Comparison of ENCODE assay signal across 13 cellular contexts in genomic region chr6:130115036-130115435, GRCh38.
DNase-seq lines count a peak whose midpoint lies in the region; ATAC-seq, FAIRE-seq and TF ChIP-seq lines count a peak whose summit lies in the region.
"Had no signal": no experiment of that assay in that cellular context is flagged by ENCODE, and none has a peak within 500 bp of the region (broad histone marks: within the 10 kb centered on the region; RNA-seq: fewer than 3 reads in every experiment).

No MANE protein-coding gene starts in this region.

- H3K27ac ChIP-seq in BLaER1 treated with 17β-estradiol and CSF1 and Interleukin-3, amounts not matched to agents 10 nM and 100 nM: no peak overlapping the region
- H3K27ac ChIP-seq in Karpas-422 (ENCODE audit: low read length) (peak overlapping the region; percentile 93), mesenchymal stem cell (ENCODE audit: low read length, poor library complexity, severe bottlenecking) (no peak overlapping the region), small intestine (ENCODE audit: low read depth in 1 of 2, low read length in 1 of 2) (no peak overlapping the region), thyroid gland (no peak overlapping the region)
- H3K27ac ChIP-seq: neural progenitor cell, VCaP had no signal

- H3K9ac ChIP-seq in BLaER1 treated with 17β-estradiol and CSF1 and Interleukin-3, amounts not matched to agents 10 nM and 100 nM: no peak overlapping the region
- peak overlapping the region; percentile 43 for H3K9ac ChIP-seq in Karpas-422 (ENCODE audit: low read length)
- H3K9ac ChIP-seq in mesenchymal stem cell (ENCODE audit: low read length): no peak overlapping the region
- H3K9ac ChIP-seq: neural progenitor cell had no signal

- peaks cover 15 to 33% (median 28%) of the 10 kb centered on the region in 11 experiments for H3K36me3 ChIP-seq in BLaER1 treated with 17β-estradiol and CSF1 and Interleukin-3, amounts not matched to agents 10 nM and 100 nM
- H3K36me3 ChIP-seq in Karpas-422 (ENCODE audit: insufficient read depth, low read length) (no peaks in the 10 kb centered on the region), mesenchymal stem cell (ENCODE audit: control insufficient read depth in 1 of 2, insufficient read depth in 2 of 2, low read depth in 1 of 2, low read length in 2 of 2) (peaks cover 0 to 8% of the 10 kb centered on the region in 2 experiments), small intestine (ENCODE audit: control insufficient read depth in 2 of 2, insufficient read depth in 2 of 2, low read length in 2 of 2) (peaks cover 0 to 2% of the 10 kb centered on the region in 2 donors), thyroid gland (no peaks in the 10 kb centered on the region)
- H3K36me3 ChIP-seq: neural progenitor cell had no signal

- no peak overlapping the region for H4K91ac ChIP-seq in mesenchymal stem cell (ENCODE audit: low read length)

- peak; percentile 89 for ATAC-seq in GM19328 (IDR thresholded peaks at IDR 0.05; ENCODE audit: unreplicated experiment)
- ATAC-seq in HG02870 (IDR thresholded peaks at IDR 0.05; ENCODE audit: unreplicated experiment): peak; percentile 88

- no peak overlapping the region for H3K4me3 ChIP-seq in BLaER1 treated with 17β-estradiol and CSF1 and Interleukin-3, amounts not matched to agents 10 nM and 100 nM
- H3K4me3 ChIP-seq in Karpas-422 (ENCODE audit: low read length) (peak overlapping the region; percentile 27), mesenchymal stem cell (ENCODE audit: insufficient read depth in 1 of 2, low read depth in 1 of 2, low read length in 2 of 2) (no peak overlapping the region), small intestine (ENCODE audit: low read depth in 1 of 2, low read length in 2 of 2) (no peak overlapping the region), thyroid gland (replicated peaks in 1 of 3) (no peak overlapping the region)
- H3K4me3 ChIP-seq: neural progenitor cell had no signal

- H3K23ac ChIP-seq in mesenchymal stem cell (ENCODE audit: low read length in 2 of 2): no peak overlapping the region

- H3K18ac ChIP-seq in mesenchymal stem cell (ENCODE audit: low read depth in 1 of 2, low read length in 2 of 2): no peak overlapping the region

- DNase-seq in Karpas-422 (peak; percentile 95), DMS 273 treated with DMSO at 0.1 percent for 48 hours (lab: John Stamatoyannopoulos, UW) (no peak), mesenchymal stem cell (no peak), small intestine (no peak), thyroid gland (no peak)
- DNase-seq: ACHN; effector memory CD4-positive, alpha-beta T cell; NCI-H526 treated with DMSO at 0.1 percent for 48 hours had no signal

- H3K4me1 ChIP-seq in BLaER1 treated with 17β-estradiol and CSF1 and Interleukin-3, amounts not matched to agents 10 nM and 100 nM: peaks cover 8 to 47% (median 22%) of the 10 kb centered on the region in 10 experiments
- H3K4me1 ChIP-seq in Karpas-422 (ENCODE audit: low read length) (peaks cover 70% of the 10 kb centered on the region), mesenchymal stem cell (ENCODE audit: control insufficient read depth, insufficient read depth, low read depth, low read length) (peaks cover 6% of the 10 kb centered on the region), small intestine (ENCODE audit: control insufficient read depth in 2 of 2, insufficient read depth in 1 of 2, low read depth in 1 of 2, low read length in 1 of 2) (no peaks in the 10 kb centered on the region), thyroid gland (no peaks in the 10 kb centered on the region)
- H3K4me1 ChIP-seq: neural progenitor cell had no signal

- no peak for TF ChIP-seq CTCF in thyroid gland (IDR thresholded peaks at IDR 0.05)

- no peaks in the 10 kb centered on the region for H3K9me2 ChIP-seq in Karpas-422 (replicated peaks; ENCODE audit: insufficient read depth, low read length)

- no peak overlapping the region for H2BK5ac ChIP-seq in mesenchymal stem cell (ENCODE audit: low read depth, low read length, poor library complexity, severe bottlenecking)

- no peak overlapping the region for H4K8ac ChIP-seq in mesenchymal stem cell (ENCODE audit: low read length)

- no peak for TF ChIP-seq POLR2A in thyroid gland (IDR thresholded peaks at IDR 0.05)

- H2AFZ ChIP-seq in Karpas-422 (ENCODE audit: low read length): peak overlapping the region; percentile 90
- H2AFZ ChIP-seq in mesenchymal stem cell (ENCODE audit: low read depth, low read length): no peak overlapping the region
- H2AFZ ChIP-seq: neural progenitor cell had no signal

- no peak overlapping the region for H2BK15ac ChIP-seq in mesenchymal stem cell (ENCODE audit: low read depth, poor library complexity, severe bottlenecking)

- no peak overlapping the region for H3K14ac ChIP-seq in mesenchymal stem cell (ENCODE audit: low read length in 2 of 2)

- H3K9me3 ChIP-seq in BLaER1 treated with 17β-estradiol and CSF1 and Interleukin-3, amounts not matched to agents 10 nM and 100 nM (replicated peaks in 1 of 11): peaks cover 0 to 6% (median 2%) of the 10 kb centered on the region in 11 experiments; a peak in 16 of 22 replicates
- no peaks in the 10 kb centered on the region for H3K9me3 ChIP-seq in Karpas-422 (ENCODE audit: low read length)
- no peaks in the 10 kb centered on the region for H3K9me3 ChIP-seq in mesenchymal stem cell (ENCODE audit: control insufficient read depth, low read length)
- no peaks in the 10 kb centered on the region for H3K9me3 ChIP-seq in small intestine (ENCODE audit: control insufficient read depth, low read depth)
- H3K9me3 ChIP-seq in thyroid gland: no peaks in the 10 kb centered on the region

- intact Hi-C loops in thyroid gland (cut with DNase I): no loop called here

- no peaks in the 10 kb centered on the region for H3K27me3 ChIP-seq in BLaER1 treated with 17β-estradiol and CSF1 and Interleukin-3, amounts not matched to agents 10 nM and 100 nM
- H3K27me3 ChIP-seq in Karpas-422 (ENCODE audit: low read length): no peaks in the 10 kb centered on the region
- no peaks in the 10 kb centered on the region for H3K27me3 ChIP-seq in mesenchymal stem cell (ENCODE audit: control insufficient read depth in 1 of 2, insufficient read depth in 1 of 2, low read length in 2 of 2)
- no peaks in the 10 kb centered on the region for H3K27me3 ChIP-seq in small intestine (ENCODE audit: control insufficient read depth in 2 of 2, insufficient read depth in 2 of 2, low read length in 2 of 2)
- H3K27me3 ChIP-seq in thyroid gland: no peaks in the 10 kb centered on the region
- H3K27me3 ChIP-seq: neural progenitor cell had no signal

- H2BK120ac ChIP-seq in mesenchymal stem cell (ENCODE audit: low read depth, low read length): no peak overlapping the region

- peaks cover 9% of the 10 kb centered on the region for H3K79me1 ChIP-seq in mesenchymal stem cell (replicated peaks; ENCODE audit: low read length, poor library complexity, severe bottlenecking)

- H3K79me2 ChIP-seq in Karpas-422 (ENCODE audit: low read length): no peaks in the 10 kb centered on the region

- H2BK12ac ChIP-seq in mesenchymal stem cell (ENCODE audit: low read length in 2 of 2): no peak overlapping the region

- no peak for FAIRE-seq in small intestine (lab: Jason Lieb, UNC)

- H3K4me2 ChIP-seq in BLaER1 treated with 17β-estradiol and CSF1 and Interleukin-3, amounts not matched to agents 10 nM and 100 nM: peak overlapping the region; percentile 35 to 79 (median 59); a peak in 21 of 22 replicates
- H3K4me2 ChIP-seq in Karpas-422 (ENCODE audit: low read depth, low read length, poor library complexity, severe bottlenecking): peak overlapping the region; percentile 74
- no peak overlapping the region for H3K4me2 ChIP-seq in mesenchymal stem cell (ENCODE audit: low read length, poor library complexity, severe bottlenecking)
- H3K4me2 ChIP-seq: neural progenitor cell had no signal

- H4K20me1 ChIP-seq in BLaER1 treated with 17β-estradiol and CSF1 and Interleukin-3, amounts not matched to agents 10 nM and 100 nM: no peaks in the 10 kb centered on the region
- no peaks in the 10 kb centered on the region for H4K20me1 ChIP-seq in Karpas-422 (ENCODE audit: insufficient read depth, low read depth, low read length)

- WGBS in mesenchymal stem cell: 82% methylated on average over 4 of the region's 6 CpGs
- WGBS in small intestine, 3 donors: 86 to 95% (median 87%) methylated on average over 6 of the region's 6 CpGs
- WGBS in thyroid gland, 2 donors: 77 to 86% methylated on average over 6 of the region's 6 CpGs

- H2AK5ac ChIP-seq in mesenchymal stem cell (ENCODE audit: low read length, severe bottlenecking): no peak overlapping the region

- H3K4ac ChIP-seq in mesenchymal stem cell (ENCODE audit: low read depth in 1 of 2, low read length in 2 of 2): no peak overlapping the region
